Comparison of ENCODE assay signal across 1 cellular context in genomic region chr1:84387480-84388163, GRCh38.
TF ChIP-seq lines count a peak whose summit lies in the region.

No MANE protein-coding gene starts in this region.

TF ChIP-seq in K562, 482 proteins besides CTCF, POLR2A, EP300 and RAD21 (continued from another document):
- peak; percentile 59; the same call in 1 of the 2 replicates for TF ChIP-seq DEAF1 (CRISPR knock-in tag; IDR thresholded peaks at IDR 0.05)
- peak; percentile 26; the same call in 1 of the 2 replicates for TF ChIP-seq SMC3 (conservative IDR thresholded peaks at IDR 0.05; ENCODE audit: insufficient read depth, low read depth, low read length)
- no peak for TF ChIP-seq NR4A1 (CRISPR knock-in tag; IDR thresholded peaks at IDR 0.05)
- no peak for TF ChIP-seq NR4A1 (tag; IDR thresholded peaks at IDR 0.05)
- no peak for TF ChIP-seq PRPF4 (IDR thresholded peaks at IDR 0.05; ENCODE audit: insufficient read depth, low read depth, low read length, poor library complexity, severe bottlenecking)
- no peak for TF ChIP-seq CUX1 (CRISPR knock-in tag; IDR thresholded peaks at IDR 0.05)
- no peak for TF ChIP-seq KAT8 (IDR thresholded peaks at IDR 0.05; ENCODE audit: low read depth)
- 0 out of 4 replicates have a peak, but pooled peaks of 1 of the 2 experiments have one; percentile 20 for TF ChIP-seq MAZ (CRISPR knock-in tag; conservative IDR thresholded peaks at IDR 0.05 in 1 of 2, IDR thresholded peaks at IDR 0.05 in 1 of 2)
- TF ChIP-seq ZNF253 (CRISPR knock-in tag; conservative IDR thresholded peaks at IDR 0.05) = no peak
- no peak for TF ChIP-seq RCOR1 (IDR thresholded peaks at IDR 0.05; ENCODE audit: borderline replicate concordance in 1 of 2, low read depth in 2 of 2, low read length in 2 of 2)
- no peak for TF ChIP-seq RNF2 (IDR thresholded peaks at IDR 0.05)
- TF ChIP-seq GATA2 (CRISPR knock-in tag; IDR thresholded peaks at IDR 0.05) = peak; percentile 69
- no peak for TF ChIP-seq HMG20A (CRISPR knock-in tag; conservative IDR thresholded peaks at IDR 0.05)
- no peak for TF ChIP-seq PHB (CRISPR knock-in tag; IDR thresholded peaks at IDR 0.05)
- TF ChIP-seq MYBL2 (IDR thresholded peaks at IDR 0.05; ENCODE audit: low read depth) = no peak
- no peak for TF ChIP-seq MYBL2 (CRISPR knock-in tag; IDR thresholded peaks at IDR 0.05; ENCODE audit: borderline replicate concordance)
- no peak for TF ChIP-seq HOMEZ (CRISPR knock-in tag; IDR thresholded peaks at IDR 0.05)
- no peak for TF ChIP-seq AFF1 (IDR thresholded peaks at IDR 0.05; ENCODE audit: low read depth in 1 of 2, partially characterized antibody in 2 of 2)
TF ChIP-seq in K562: peak in this region for 4.
